8 cellular contexts compared by ENCODE assay signal in genomic region chr14:49769171-49769570, GRCh38. TPM values are rescaled to one million over a fixed set of nuclear protein-coding genes. Genes with fewer than 3 reads are reported as not detected.
DNase-seq lines count a peak whose midpoint lies in the region; ATAC-seq and TF ChIP-seq lines count a peak whose summit lies in the region.

No MANE protein-coding gene starts in this region.

- H3K27ac Mint-ChIP-seq in activated CD8-positive, alpha-beta T cell treated with anti-CD3 and anti-CD28 coated beads for 36 hours, result peak overlapping the region; percentile 98

- peaks cover 7% of the 10 kb centered on the region for H3F3A ChIP-seq in smooth muscle cell (ENCODE audit: low read depth)

- peak overlapping the region; percentile 93 for H3K4me3 Mint-ChIP-seq in activated CD8-positive, alpha-beta T cell treated with anti-CD3 and anti-CD28 coated beads for 36 hours

- H3K9me3 ChIP-seq in left ventricle myocardium inferior (replicated peaks) (no peaks in the 10 kb centered on the region), hepatocyte (ENCODE audit: low read depth) (no peaks in the 10 kb centered on the region), smooth muscle cell (replicated peaks; ENCODE audit: low read depth) (no peaks in the 10 kb centered on the region)

- peaks cover 47% of the 10 kb centered on the region for H3K4me1 ChIP-seq in left ventricle myocardium inferior
- peaks cover 26% of the 10 kb centered on the region for H3K4me1 ChIP-seq in hepatocyte (ENCODE audit: insufficient read depth)
- peaks cover 5% of the 10 kb centered on the region for H3K4me1 ChIP-seq in smooth muscle cell (ENCODE audit: low read depth)

- POLR2A ChIA-PET in activated CD8-positive, alpha-beta T cell treated with anti-CD3 and anti-CD28 coated beads for 36 hours (lab: Charles Lee), result interaction anchor here (0.9 to 3.7 kb wide), 14 partner anchors 11 to 335 kb away, joined by 3 to 36 read pairs (median 4); partner anchors contain the start of genes DNAAF2, KLHDC1, POLE2 and RPS29

- no peaks in the 10 kb centered on the region for H3K27me3 Mint-ChIP-seq in activated CD8-positive, alpha-beta T cell treated with anti-CD3 and anti-CD28 coated beads for 36 hours

- H2AFZ ChIP-seq in hepatocyte, result no peak overlapping the region
- no peak overlapping the region for H2AFZ ChIP-seq in smooth muscle cell (ENCODE audit: low read depth)

- peaks cover 23% of the 10 kb centered on the region for H3K36me3 ChIP-seq in left ventricle myocardium inferior
- H3K36me3 ChIP-seq in hepatocyte (replicated peaks; ENCODE audit: insufficient read depth, low read depth), result no peaks in the 10 kb centered on the region
- H3K36me3 ChIP-seq in smooth muscle cell (ENCODE audit: low read depth), result no peaks in the 10 kb centered on the region

- no peak for ATAC-seq in activated CD8-positive, alpha-beta T cell treated with anti-CD3 and anti-CD28 coated beads for 36 hours
- ATAC-seq in GM18873 (IDR thresholded peaks at IDR 0.05; ENCODE audit: low FRiP score, unreplicated experiment) (no peak), HG03025 (IDR thresholded peaks at IDR 0.05; ENCODE audit: low FRiP score, unreplicated experiment) (no peak)

- no peaks in the 10 kb centered on the region for H3K27me3 ChIP-seq in left ventricle myocardium inferior (ENCODE audit: low read depth)
- no peaks in the 10 kb centered on the region for H3K27me3 ChIP-seq in hepatocyte
- H3K27me3 ChIP-seq in smooth muscle cell (ENCODE audit: low read depth), result no peaks in the 10 kb centered on the region

- 21% methylated on average over 6 of the region's 6 CpGs for WGBS in hepatocyte (ENCODE audit: low lambda C conversion rate, missing lambda C conversion rate)
- WGBS in smooth muscle cell (ENCODE audit: low lambda C conversion rate), result 30% methylated on average over 6 of the region's 6 CpGs

- no peaks in the 10 kb centered on the region for H3K9me3 Mint-ChIP-seq in activated CD8-positive, alpha-beta T cell treated with anti-CD3 and anti-CD28 coated beads for 36 hours

- intact Hi-C loops in left ventricle myocardium inferior (cut with micrococcal nuclease) (loop anchor here (10.0 kb wide), 1 partner anchor 134 kb away; the partner anchor contains the start of gene DNAAF2), cardiac septum (cut with DNase I) (loop anchor here (2.0 kb wide), 2 partner anchors 76 to 134 kb away; partner anchors contain the start of genes DNAAF2 and KLHDC1)
- intact Hi-C loops in activated CD8-positive, alpha-beta T cell treated with anti-CD3 and anti-CD28 coated beads for 36 hours (cut with micrococcal nuclease), result loop anchor here (5.0 kb wide), 1 partner anchor 137 kb away; no protein-coding TSS in a partner anchor

- peaks cover 55% of the 10 kb centered on the region for H3K79me2 ChIP-seq in hepatocyte
- peaks cover 39% of the 10 kb centered on the region for H3K79me2 ChIP-seq in smooth muscle cell (ENCODE audit: low read depth)

- peaks cover 5% of the 10 kb centered on the region for H3K36me3 Mint-ChIP-seq in activated CD8-positive, alpha-beta T cell treated with anti-CD3 and anti-CD28 coated beads for 36 hours (ENCODE audit: low read depth)

- H3K9me2 ChIP-seq in hepatocyte (replicated peaks; ENCODE audit: insufficient read depth), result no peaks in the 10 kb centered on the region

- no peak for TF ChIP-seq CTCF in left ventricle myocardium inferior (IDR thresholded peaks at IDR 0.05; ENCODE audit: borderline replicate concordance)
- no peak for TF ChIP-seq CTCF in activated CD8-positive, alpha-beta T cell treated with anti-CD3 and anti-CD28 coated beads for 36 hours (IDR thresholded peaks at IDR 0.05)
- TF ChIP-seq CTCF in hepatocyte (IDR thresholded peaks at IDR 0.05; ENCODE audit: poor library complexity), result no peak
- TF ChIP-seq CTCF in smooth muscle cell (IDR thresholded peaks at IDR 0.05; ENCODE audit: borderline replicate concordance, insufficient read depth, poor library complexity, severe bottlenecking), result no peak

- H3K27ac ChIP-seq in left ventricle myocardium inferior (replicated peaks) (peak overlapping the region; percentile 100), hepatocyte (peak overlapping the region; percentile 100), smooth muscle cell (ENCODE audit: low read depth) (peak overlapping the region; percentile 94)

- H3K4me2 ChIP-seq in hepatocyte (peak overlapping the region; percentile 80), smooth muscle cell (peak overlapping the region; percentile 87)

- H4K20me1 ChIP-seq in hepatocyte (ENCODE audit: insufficient read depth, poor library complexity, severe bottlenecking), result no peaks in the 10 kb centered on the region
- H4K20me1 ChIP-seq in smooth muscle cell (ENCODE audit: low read depth), result peaks cover 9% of the 10 kb centered on the region

- CTCF ChIA-PET in activated CD8-positive, alpha-beta T cell treated with anti-CD3 and anti-CD28 coated beads for 36 hours (lab: Charles Lee), result interaction anchor here (0.9 to 3.7 kb wide), 7 partner anchors 12 to 149 kb away, joined by 3 to 19 read pairs (median 3); partner anchors contain the start of genes DNAAF2, MGAT2, NEMF and POLE2

- peak overlapping the region; percentile 97 for H3K9ac ChIP-seq in smooth muscle cell (ENCODE audit: low read depth)

- DNase-seq in left ventricle myocardium inferior (no peak), cardiac septum (ENCODE audit: low spot score) (no peak), hepatocyte (ENCODE audit: low spot score) (no peak), smooth muscle cell (lab: John Stamatoyannopoulos, UW; ENCODE audit: unreplicated experiment) (no peak), NCI-H748 treated with DMSO at 0.1 percent for 48 hours (lab: John Stamatoyannopoulos, UW) (no peak)
- no peak for DNase-seq in activated CD8-positive, alpha-beta T cell treated with anti-CD3 and anti-CD28 coated beads for 36 hours

- H3K4me3 ChIP-seq in left ventricle myocardium inferior, result peak overlapping the region; percentile 99
- H3K4me3 ChIP-seq in hepatocyte, result peak overlapping the region; percentile 92
- peak overlapping the region; percentile 97 for H3K4me3 ChIP-seq in smooth muscle cell

- H3K4me1 Mint-ChIP-seq in activated CD8-positive, alpha-beta T cell treated with anti-CD3 and anti-CD28 coated beads for 36 hours (ENCODE audit: low read depth), result peaks cover 34% of the 10 kb centered on the region

RNA-seq across cellular contexts. Expression of gene KLHDC2, which starts 1.2 kb away (rescaled TPM):
- total RNA-seq in left ventricle myocardium inferior (85.3 TPM), cardiac septum (77.2 TPM), hepatocyte (114 and 118 TPM in 2 replicates), smooth muscle cell (52.0 and 72.1 TPM in 2 replicates)
- 10 to 100 TPM; 21.1 to 23.4 TPM for total RNA-seq in activated CD8-positive, alpha-beta T cell treated with anti-CD3 and anti-CD28 coated beads for 36 hours
- polyA plus RNA-seq in hepatocyte (122 and 140 TPM in 2 replicates), smooth muscle cell (78.3 and 88.9 TPM in 2 replicates)
